ENCODE assay signal across 10 cellular contexts in genomic region chr1:160146107-160146506, GRCh38. TPM values are rescaled to one million over a fixed set of nuclear protein-coding genes. Genes with fewer than 3 reads are reported as not detected.
"Had no signal": no experiment of that assay in that cellular context is flagged by ENCODE, and none has a peak within 500 bp of the region (broad histone marks: within the 10 kb centered on the region; RNA-seq: fewer than 3 reads in every experiment).

No MANE protein-coding gene starts in this region.

- H3K27ac ChIP-seq: HL-60, KMS-11 had no signal

- H3K9ac ChIP-seq: KMS-11 had no signal

- ATAC-seq: HepG2, K562 had no signal

- H3K4me2 ChIP-seq: KMS-11 had no signal

- H3K4me3 ChIP-seq: K562 had no signal

- H3K4me3 Mint-ChIP-seq: IgD-negative memory B cell had no signal

- H3K27ac Mint-ChIP-seq: IgD-negative memory B cell had no signal

- H3K36me3 Mint-ChIP-seq: IgD-negative memory B cell had no signal

- DNase-seq: IMR-90, KBM-7, KG1 had no signal

RNA-seq across cellular contexts. Expression of gene ATP1A4, which starts 5.3 kb away (rescaled TPM):
- total RNA-seq: HepG2, HT-29, HT1080, IMR-90, K562 had no signal
- polyA plus RNA-seq: HepG2, IgD-negative memory B cell, IMR-90 had no signal

RNA-seq across cellular contexts. Expression of gene ATP1A2, which starts 30.5 kb away (rescaled TPM):
- total RNA-seq: HepG2, HT-29, HT1080 had no signal
- polyA plus RNA-seq: IgD-negative memory B cell had no signal

RNA-seq across cellular contexts. Expression of gene CASQ1, which starts 44.3 kb away (rescaled TPM):
- total RNA-seq: HT-29, HT1080, K562 had no signal
- polyA plus RNA-seq: IgD-negative memory B cell, K562 had no signal
